27 cellular contexts compared by ENCODE assay signal in genomic region chr7:29810813-29811482, GRCh38. TPM values are rescaled to one million over a fixed set of nuclear protein-coding genes. Genes with fewer than 3 reads are reported as not detected.
DNase-seq lines count a peak whose midpoint lies in the region; FAIRE-seq and TF ChIP-seq lines count a peak whose summit lies in the region.
"Had no signal": no experiment of that assay in that cellular context is flagged by ENCODE, and none has a peak within 500 bp of the region (broad histone marks: within the 10 kb centered on the region; RNA-seq: fewer than 3 reads in every experiment).

No MANE protein-coding gene starts in this region.

- H3K27ac ChIP-seq in HEK293 (ENCODE audit: extremely low read depth, low read depth, low read length) (no peak overlapping the region), esophagus muscularis mucosa (replicated peaks in 1 of 4) (no peak overlapping the region), testis (peak overlapping the region; percentile 92 to 94)
- H3K27ac ChIP-seq: BLaER1 had no signal

- FAIRE-seq in HTR-8/SVneo (lab: Jason Lieb, UNC): peak; percentile 31
- FAIRE-seq: A204.1, GM12878, GM12892, GM18507 had no signal

- H3K4me3 ChIP-seq in HEK293 (ENCODE audit: low read depth, low read length) (no peak overlapping the region), esophagus muscularis mucosa (no peak overlapping the region), testis (no peak overlapping the region)
- H3K4me3 ChIP-seq: BLaER1, GM12878 had no signal

- H3K9me3 ChIP-seq in HEK293 (ENCODE audit: control insufficient read depth, insufficient read depth, low read depth, low read length) (no peaks in the 10 kb centered on the region), esophagus muscularis mucosa (no peaks in the 10 kb centered on the region), testis (no peaks in the 10 kb centered on the region)
- H3K9me3 ChIP-seq: BE2C had no signal

- H3K4me1 ChIP-seq in HEK293 (ENCODE audit: control insufficient read depth, insufficient read depth, low read length) (peaks cover 23% of the 10 kb centered on the region), esophagus muscularis mucosa (peaks cover 3 to 28% (median 21%) of the 10 kb centered on the region in 4 donors), testis (peaks cover 37% of the 10 kb centered on the region)
- H3K4me1 ChIP-seq: BE2C had no signal

- H3K36me3 ChIP-seq in HEK293 (ENCODE audit: control insufficient read depth in 2 of 2, insufficient read depth in 1 of 2, low read length in 2 of 2) (no peaks in the 10 kb centered on the region), esophagus muscularis mucosa (no peaks in the 10 kb centered on the region), testis (ENCODE audit: low read depth, missing control alignments) (no peaks in the 10 kb centered on the region)
- H3K36me3 ChIP-seq: BE2C, BLaER1 had no signal

- intact Hi-C loops in esophagus muscularis mucosa (cut with DNase I) (no loop called here), testis (cut with DNase I; ENCODE audit: low total_unique reads) (no loop called here)

- TF ChIP-seq POLR2A in esophagus muscularis mucosa (IDR thresholded peaks at IDR 0.05; ENCODE audit: low read depth): no peak
- no peak for TF ChIP-seq POLR2A in testis (IDR thresholded peaks at IDR 0.05)

- CTCF ChIA-PET in HEK293 (lab: Yijun Ruan, JAX): interaction anchor here (0.6 kb wide), 1 partner anchor 10 kb away, joined by 3 read pairs; no protein-coding TSS in a partner anchor

- H3K27me3 ChIP-seq in esophagus muscularis mucosa (peaks cover 0 to 30% (median 5%) of the 10 kb centered on the region in 4 donors), testis (no peaks in the 10 kb centered on the region)

- POLR2A ChIA-PET in HEK293 (lab: Yijun Ruan, JAX): no interaction called here

- 80% methylated on average over 5 of the region's 5 CpGs for WGBS in esophagus muscularis mucosa
- 59 to 63% methylated on average over 5 of the region's 5 CpGs for WGBS in testis, 2 donors

- TF ChIP-seq CTCF in HEK293 (tag by site-specific recombination; IDR thresholded peaks at IDR 0.05) (no peak), esophagus muscularis mucosa (IDR thresholded peaks at IDR 0.05) (no peak), testis (IDR thresholded peaks at IDR 0.05) (no peak)

- no peak for TF ChIP-seq EP300 in esophagus muscularis mucosa (IDR thresholded peaks at IDR 0.05)

- DNase-seq in HTR-8/SVneo (ENCODE audit: insufficient read length, low spot score): no peak
- peak; percentile 45 for DNase-seq in esophagus muscularis mucosa (ENCODE audit: extremely low spot score)
- DNase-seq in testis: peak; percentile 58
- DNase-seq in NCI-H1694 treated with DMSO at 0.1 percent for 48 hours (lab: John Stamatoyannopoulos, UW): no peak
- no peak for DNase-seq in ureter (ENCODE audit: low spot score)
- no peak for DNase-seq in NCI-H187 (lab: John Stamatoyannopoulos, UW)
- no peak for DNase-seq in activated CD4-positive, CD25-positive, alpha-beta regulatory T cell treated with anti-CD3 and anti-CD28 coated beads, Interleukin-2, amount 50 U/mL, for 72 hours
- DNase-seq: 8988T; ACHN; BE2C; CD4-positive, alpha-beta memory T cell; CD4-positive, CD25-positive, alpha-beta regulatory T cell; CD8-positive, alpha-beta memory T cell; DMS 273 treated with DMSO at 0.1 percent for 48 hours; DND-41; EL; GDM1 had no signal

TF ChIP-seq in HEK293, 187 proteins besides CTCF, POLR2A, EP300 and RAD21 (continues in another document):
- TF ChIP-seq ZNF704 (tag by site-specific recombination; IDR thresholded peaks at IDR 0.05) (no peak), ZFHX2 (tag by site-specific recombination; conservative IDR thresholded peaks at IDR 0.05) (peak; percentile 46), ZBTB8A (tag by site-specific recombination; IDR thresholded peaks at IDR 0.05) (no peak), ZNF514 (tag by site-specific recombination; IDR thresholded peaks at IDR 0.05) (no peak), ZBTB20 (tag by site-specific recombination; IDR thresholded peaks at IDR 0.05) (no peak), ZNF121 (tag by site-specific recombination; IDR thresholded peaks at IDR 0.05) (peak; percentile 93), ZNF791 (tag by site-specific recombination; IDR thresholded peaks at IDR 0.05) (no peak), ZNF274 (IDR thresholded peaks at IDR 0.05; ENCODE audit: low read length) (no peak), ZNF274 (tag by site-specific recombination; IDR thresholded peaks at IDR 0.05; ENCODE audit: borderline replicate concordance) (no peak), ZNF221 (tag by site-specific recombination; IDR thresholded peaks at IDR 0.05; ENCODE audit: borderline replicate concordance) (no peak), ZNF544 (tag by site-specific recombination; IDR thresholded peaks at IDR 0.05) (no peak), GLIS1 (tag by site-specific recombination; IDR thresholded peaks at IDR 0.05) (no peak), ZNF114 (tag by site-specific recombination; IDR thresholded peaks at IDR 0.05) (no peak), ZNF362 (tag by site-specific recombination; IDR thresholded peaks at IDR 0.05) (no peak), WT1 (tag by site-specific recombination; IDR thresholded peaks at IDR 0.05) (no peak), ZNF132 (tag by site-specific recombination; IDR thresholded peaks at IDR 0.05; ENCODE audit: borderline replicate concordance) (no peak), ZBTB17 (tag by site-specific recombination; IDR thresholded peaks at IDR 0.05) (no peak), ZNF707 (tag by site-specific recombination; IDR thresholded peaks at IDR 0.05) (no peak), ZNF513 (tag by site-specific recombination; IDR thresholded peaks at IDR 0.05) (peak; percentile 98), MZF1 (tag by site-specific recombination; IDR thresholded peaks at IDR 0.05; ENCODE audit: borderline replicate concordance) (no peak), ZNF394 (tag by site-specific recombination; IDR thresholded peaks at IDR 0.05; ENCODE audit: borderline replicate concordance) (no peak), ZNF175 (tag by site-specific recombination; IDR thresholded peaks at IDR 0.05) (no peak)
- TF ChIP-seq, protein P1, sequence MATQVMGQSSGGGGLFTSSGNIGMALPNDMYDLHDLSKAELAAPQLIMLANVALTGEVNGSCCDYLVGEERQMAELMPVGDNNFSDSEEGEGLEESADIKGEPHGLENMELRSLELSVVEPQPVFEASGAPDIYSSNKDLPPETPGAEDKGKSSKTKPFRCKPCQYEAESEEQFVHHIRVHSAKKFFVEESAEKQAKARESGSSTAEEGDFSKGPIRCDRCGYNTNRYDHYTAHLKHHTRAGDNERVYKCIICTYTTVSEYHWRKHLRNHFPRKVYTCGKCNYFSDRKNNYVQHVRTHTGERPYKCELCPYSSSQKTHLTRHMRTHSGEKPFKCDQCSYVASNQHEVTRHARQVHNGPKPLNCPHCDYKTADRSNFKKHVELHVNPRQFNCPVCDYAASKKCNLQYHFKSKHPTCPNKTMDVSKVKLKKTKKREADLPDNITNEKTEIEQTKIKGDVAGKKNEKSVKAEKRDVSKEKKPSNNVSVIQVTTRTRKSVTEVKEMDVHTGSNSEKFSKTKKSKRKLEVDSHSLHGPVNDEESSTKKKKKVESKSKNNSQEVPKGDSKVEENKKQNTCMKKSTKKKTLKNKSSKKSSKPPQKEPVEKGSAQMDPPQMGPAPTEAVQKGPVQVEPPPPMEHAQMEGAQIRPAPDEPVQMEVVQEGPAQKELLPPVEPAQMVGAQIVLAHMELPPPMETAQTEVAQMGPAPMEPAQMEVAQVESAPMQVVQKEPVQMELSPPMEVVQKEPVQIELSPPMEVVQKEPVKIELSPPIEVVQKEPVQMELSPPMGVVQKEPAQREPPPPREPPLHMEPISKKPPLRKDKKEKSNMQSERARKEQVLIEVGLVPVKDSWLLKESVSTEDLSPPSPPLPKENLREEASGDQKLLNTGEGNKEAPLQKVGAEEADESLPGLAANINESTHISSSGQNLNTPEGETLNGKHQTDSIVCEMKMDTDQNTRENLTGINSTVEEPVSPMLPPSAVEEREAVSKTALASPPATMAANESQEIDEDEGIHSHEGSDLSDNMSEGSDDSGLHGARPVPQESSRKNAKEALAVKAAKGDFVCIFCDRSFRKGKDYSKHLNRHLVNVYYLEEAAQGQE (tag by site-specific recombination; IDR thresholded peaks at IDR 0.05): peak; percentile 57; the same call in 1 of the 2 replicates

RNA-seq across cellular contexts. Expression of gene WIPF3, which starts 4.6 kb away (rescaled TPM):
- total RNA-seq in esophagus muscularis mucosa (10 to 100 TPM in 1 of 4 donors, 1 to 10 TPM in 3; 3.3 to 10.4 (median 6.2) TPM), testis (100 to 1,000 TPM in 1 of 2 donors, 10 to 100 TPM in 1; 80.7 to 110 TPM), ureter (2.3 TPM)
- 42.7 TPM for polyA plus RNA-seq in testis (ENCODE audit: insufficient read depth, low read depth, low replicate concordance)
- total RNA-seq: CD4-positive, alpha-beta memory T cell; CD4-positive, CD25-positive, alpha-beta regulatory T cell; CD8-positive, alpha-beta memory T cell; Daoy; G401 had no signal
- polyA plus RNA-seq: AG04450; CD14-positive monocyte; CD4-positive, alpha-beta memory T cell; CD4-positive, CD25-positive, alpha-beta regulatory T cell; CD8-positive, alpha-beta memory T cell had no signal

Comparison
In these comparisons a context has a peak if more than half of its experiments do, and no peak if none do; other contexts are left out.
1. H3K27ac ChIP-seq: peak in testis (2 of 2); none in HEK293 (single experiment) and esophagus muscularis mucosa (0 of 4).
2. DNase-seq: peak in esophagus muscularis mucosa (single experiment) and testis (single experiment); none in HTR-8/SVneo (single experiment), NCI-H1694 treated with DMSO at 0.1 percent for 48 hours (single experiment), ureter (single experiment), NCI-H187 (0 of 2) and activated CD4-positive, CD25-positive, alpha-beta regulatory T cell treated with anti-CD3 and anti-CD28 coated beads, Interleukin-2, amount 50 U/mL, for 72 hours (single experiment).
3. RNA of gene WIPF3, which starts 4.6 kb away (total RNA-seq): 80.7 to 110 TPM in testis; 3.3 to 10.4 TPM in esophagus muscularis mucosa and 2.3 TPM in ureter (single experiment); every median in the first group is over 4 times any median in the second.